2 cellular contexts compared by ENCODE assay signal in the genomic region with DNA sequence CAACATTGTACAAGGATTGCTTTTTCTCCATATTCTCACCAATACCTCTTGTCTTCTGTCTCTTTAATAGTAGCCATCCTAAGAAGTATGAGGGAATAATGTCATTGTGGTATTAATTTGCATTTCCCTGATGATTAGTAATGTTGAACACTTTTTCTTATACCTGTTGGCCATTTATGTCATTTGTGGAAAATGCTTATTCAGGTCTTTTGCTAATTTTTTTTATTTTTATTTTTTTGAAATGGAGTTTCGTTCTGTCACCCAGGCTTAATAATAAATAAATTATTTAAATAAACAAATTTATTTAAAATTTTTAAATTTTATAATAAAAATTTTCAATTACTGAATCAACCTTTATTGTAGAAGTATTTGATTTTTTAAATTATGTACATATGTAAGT.
TF ChIP-seq lines count a peak whose summit lies in the region.

No MANE protein-coding gene starts in this region.

TF ChIP-seq in HepG2, 621 proteins besides CTCF, POLR2A, EP300 and RAD21 (continued from another document):
- no peak for TF ChIP-seq CEBPG (CRISPR knock-in tag; IDR thresholded peaks at IDR 0.05)
- TF ChIP-seq, protein P1, sequence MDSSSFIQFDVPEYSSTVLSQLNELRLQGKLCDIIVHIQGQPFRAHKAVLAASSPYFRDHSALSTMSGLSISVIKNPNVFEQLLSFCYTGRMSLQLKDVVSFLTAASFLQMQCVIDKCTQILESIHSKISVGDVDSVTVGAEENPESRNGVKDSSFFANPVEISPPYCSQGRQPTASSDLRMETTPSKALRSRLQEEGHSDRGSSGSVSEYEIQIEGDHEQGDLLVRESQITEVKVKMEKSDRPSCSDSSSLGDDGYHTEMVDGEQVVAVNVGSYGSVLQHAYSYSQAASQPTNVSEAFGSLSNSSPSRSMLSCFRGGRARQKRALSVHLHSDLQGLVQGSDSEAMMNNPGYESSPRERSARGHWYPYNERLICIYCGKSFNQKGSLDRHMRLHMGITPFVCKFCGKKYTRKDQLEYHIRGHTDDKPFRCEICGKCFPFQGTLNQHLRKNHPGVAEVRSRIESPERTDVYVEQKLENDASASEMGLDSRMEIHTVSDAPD (CRISPR knock-in tag; IDR thresholded peaks at IDR 0.05), result no peak
- no peak for TF ChIP-seq ZNF432 (CRISPR knock-in tag; IDR thresholded peaks at IDR 0.05; ENCODE audit: borderline replicate concordance)
- peak; percentile 40 to 60; a peak in 3 of 4 replicates for TF ChIP-seq MAFK (conservative IDR thresholded peaks at IDR 0.05 in 1 of 2, IDR thresholded peaks at IDR 0.05 in 1 of 2; ENCODE audit: low read length in 2 of 2)
- TF ChIP-seq, protein P2, sequence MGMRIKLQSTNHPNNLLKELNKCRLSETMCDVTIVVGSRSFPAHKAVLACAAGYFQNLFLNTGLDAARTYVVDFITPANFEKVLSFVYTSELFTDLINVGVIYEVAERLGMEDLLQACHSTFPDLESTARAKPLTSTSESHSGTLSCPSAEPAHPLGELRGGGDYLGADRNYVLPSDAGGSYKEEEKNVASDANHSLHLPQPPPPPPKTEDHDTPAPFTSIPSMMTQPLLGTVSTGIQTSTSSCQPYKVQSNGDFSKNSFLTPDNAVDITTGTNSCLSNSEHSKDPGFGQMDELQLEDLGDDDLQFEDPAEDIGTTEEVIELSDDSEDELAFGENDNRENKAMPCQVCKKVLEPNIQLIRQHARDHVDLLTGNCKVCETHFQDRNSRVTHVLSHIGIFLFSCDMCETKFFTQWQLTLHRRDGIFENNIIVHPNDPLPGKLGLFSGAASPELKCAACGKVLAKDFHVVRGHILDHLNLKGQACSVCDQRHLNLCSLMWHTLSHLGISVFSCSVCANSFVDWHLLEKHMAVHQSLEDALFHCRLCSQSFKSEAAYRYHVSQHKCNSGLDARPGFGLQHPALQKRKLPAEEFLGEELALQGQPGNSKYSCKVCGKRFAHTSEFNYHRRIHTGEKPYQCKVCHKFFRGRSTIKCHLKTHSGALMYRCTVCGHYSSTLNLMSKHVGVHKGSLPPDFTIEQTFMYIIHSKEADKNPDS (CRISPR knock-in tag; IDR thresholded peaks at IDR 0.05), result no peak
- TF ChIP-seq HMGXB4 (CRISPR knock-in tag; IDR thresholded peaks at IDR 0.05; ENCODE audit: borderline replicate concordance in 1 of 2, low read depth in 1 of 2), result no peak
- no peak for TF ChIP-seq SKI (IDR thresholded peaks at IDR 0.05; ENCODE audit: partially characterized antibody)
- TF ChIP-seq MAFF (IDR thresholded peaks at IDR 0.05; ENCODE audit: low read depth, low read length), result 0 out of 2 replicates have a peak, but pooled peaks have one; percentile 35
TF ChIP-seq in HepG2: peak in this region for 2.

TF ChIP-seq in WTC11, 78 proteins besides CTCF, POLR2A, EP300 and RAD21 (continued from another document):
- TF ChIP-seq, protein P3, sequence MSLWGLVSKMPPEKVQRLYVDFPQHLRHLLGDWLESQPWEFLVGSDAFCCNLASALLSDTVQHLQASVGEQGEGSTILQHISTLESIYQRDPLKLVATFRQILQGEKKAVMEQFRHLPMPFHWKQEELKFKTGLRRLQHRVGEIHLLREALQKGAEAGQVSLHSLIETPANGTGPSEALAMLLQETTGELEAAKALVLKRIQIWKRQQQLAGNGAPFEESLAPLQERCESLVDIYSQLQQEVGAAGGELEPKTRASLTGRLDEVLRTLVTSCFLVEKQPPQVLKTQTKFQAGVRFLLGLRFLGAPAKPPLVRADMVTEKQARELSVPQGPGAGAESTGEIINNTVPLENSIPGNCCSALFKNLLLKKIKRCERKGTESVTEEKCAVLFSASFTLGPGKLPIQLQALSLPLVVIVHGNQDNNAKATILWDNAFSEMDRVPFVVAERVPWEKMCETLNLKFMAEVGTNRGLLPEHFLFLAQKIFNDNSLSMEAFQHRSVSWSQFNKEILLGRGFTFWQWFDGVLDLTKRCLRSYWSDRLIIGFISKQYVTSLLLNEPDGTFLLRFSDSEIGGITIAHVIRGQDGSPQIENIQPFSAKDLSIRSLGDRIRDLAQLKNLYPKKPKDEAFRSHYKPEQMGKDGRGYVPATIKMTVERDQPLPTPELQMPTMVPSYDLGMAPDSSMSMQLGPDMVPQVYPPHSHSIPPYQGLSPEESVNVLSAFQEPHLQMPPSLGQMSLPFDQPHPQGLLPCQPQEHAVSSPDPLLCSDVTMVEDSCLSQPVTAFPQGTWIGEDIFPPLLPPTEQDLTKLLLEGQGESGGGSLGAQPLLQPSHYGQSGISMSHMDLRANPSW (CRISPR knock-in tag; conservative IDR thresholded peaks at IDR 0.05; ENCODE audit: low read depth), result no peak
TF ChIP-seq in WTC11: peak in this region for 1.
